In the genomic region with DNA sequence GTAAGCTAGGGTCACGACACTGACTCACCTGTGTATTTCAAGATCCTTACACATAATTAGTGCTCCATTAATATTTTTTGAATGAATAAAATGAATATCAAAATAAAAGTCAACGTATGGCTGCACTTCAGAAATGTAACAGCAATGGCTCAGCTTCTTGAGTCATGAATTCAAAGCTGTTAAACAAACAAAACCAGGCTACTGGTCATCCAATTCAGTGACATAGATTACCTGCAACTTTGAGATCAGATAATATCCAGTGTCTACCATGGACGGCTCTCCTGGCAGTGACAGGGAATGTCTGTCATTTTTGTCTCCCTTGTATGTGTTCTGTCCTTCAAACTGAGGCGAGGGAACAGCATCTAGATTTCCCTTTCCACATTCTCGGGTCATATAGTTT, we compare ENCODE assay signal across 16 cellular contexts.
DNase-seq lines count a peak whose midpoint lies in the region; ATAC-seq and TF ChIP-seq lines count a peak whose summit lies in the region.
"Had no signal": no experiment of that assay in that cellular context is flagged by ENCODE, and none has a peak within 500 bp of the region (broad histone marks: within the 10 kb centered on the region; RNA-seq: fewer than 3 reads in every experiment).

No MANE protein-coding gene starts in this region.

- peaks cover 43% of the 10 kb centered on the region for H3K4me1 Mint-ChIP-seq in dendritic cell treated with granulocyte-macrophage colony-stimulating factor and Interleukin-4, amounts not matched to agents 40 ng/mL and 50 ng/mL, for 4 days (ENCODE audit: low read depth)

- no peak overlapping the region for H3K4me2 ChIP-seq in PC-3 (ENCODE audit: low read length)

- no peaks in the 10 kb centered on the region for H4K20me1 ChIP-seq in PC-3 (ENCODE audit: low read length)

- no peaks in the 10 kb centered on the region for H3K36me3 ChIP-seq in PC-3 (ENCODE audit: low read depth, low read length)

- CTCF ChIA-PET in PC-3 (lab: Charles Lee) = no interaction called here

- no peaks in the 10 kb centered on the region for H3K9me3 Mint-ChIP-seq in dendritic cell treated with granulocyte-macrophage colony-stimulating factor and Interleukin-4, amounts not matched to agents 40 ng/mL and 50 ng/mL, for 4 days

- H3K27ac ChIP-seq in PC-3 (ENCODE audit: low read length) = no peak overlapping the region

- no peak overlapping the region for H3K4me3 ChIP-seq in PC-3 (ENCODE audit: low read length)

- H3K27me3 ChIP-seq in PC-3 (ENCODE audit: low read length) = no peaks in the 10 kb centered on the region

- no peak overlapping the region for H3K9ac ChIP-seq in PC-3 (ENCODE audit: low read length)

- no peak for TF ChIP-seq CTCF in PC-3 (conservative IDR thresholded peaks at IDR 0.05; ENCODE audit: low read depth, low read length)

- H3K36me3 Mint-ChIP-seq in dendritic cell treated with granulocyte-macrophage colony-stimulating factor and Interleukin-4, amounts not matched to agents 40 ng/mL and 50 ng/mL, for 4 days (ENCODE audit: low read depth) = no peaks in the 10 kb centered on the region

- no peaks in the 10 kb centered on the region for H3K9me2 ChIP-seq in PC-3 (replicated peaks; ENCODE audit: low read length)

- no peaks in the 10 kb centered on the region for H3K4me1 ChIP-seq in PC-3 (ENCODE audit: insufficient read depth, low read length)

- H3K27me3 Mint-ChIP-seq in dendritic cell treated with granulocyte-macrophage colony-stimulating factor and Interleukin-4, amounts not matched to agents 40 ng/mL and 50 ng/mL, for 4 days = peaks cover 1% of the 10 kb centered on the region
- H3K27me3 Mint-ChIP-seq: CD4-positive, alpha-beta memory T cell had no signal

- H3K27ac Mint-ChIP-seq in dendritic cell treated with granulocyte-macrophage colony-stimulating factor and Interleukin-4, amounts not matched to agents 40 ng/mL and 50 ng/mL, for 4 days = peak overlapping the region; percentile 84

- H3K79me2 ChIP-seq in PC-3 (ENCODE audit: low read length) = no peaks in the 10 kb centered on the region

- POLR2A ChIA-PET in PC-3 (lab: Charles Lee; ENCODE audit: unreplicated experiment) = no interaction called here

- BruUV-seq in PC-3 (replicated peaks; lab: Mats Ljungman, UMichigan) = no TSS peak

- ATAC-seq in PC-3 (peak; percentile 62), HG03439 (IDR thresholded peaks at IDR 0.05; ENCODE audit: unreplicated experiment) (no peak), HG02840 (IDR thresholded peaks at IDR 0.05; ENCODE audit: low FRiP score, unreplicated experiment) (no peak)

- H3K4me3 Mint-ChIP-seq in dendritic cell treated with granulocyte-macrophage colony-stimulating factor and Interleukin-4, amounts not matched to agents 40 ng/mL and 50 ng/mL, for 4 days = no peak overlapping the region
- H3K4me3 Mint-ChIP-seq: CD4-positive, alpha-beta memory T cell had no signal

- H3K9me3 ChIP-seq in PC-3 (ENCODE audit: low read length) = no peaks in the 10 kb centered on the region

- H2AFZ ChIP-seq in PC-3 (ENCODE audit: low read length) = no peak overlapping the region

- no peaks in the 10 kb centered on the region for H3F3A ChIP-seq in PC-3 (ENCODE audit: low read length, unreplicated experiment)

- intact Hi-C loops in PC-3 (cut with micrococcal nuclease) = no loop called here
- intact Hi-C loops in dendritic cell treated with granulocyte-macrophage colony-stimulating factor and Interleukin-4, amounts not matched to agents 40 ng/mL and 50 ng/mL, for 4 days (cut with micrococcal nuclease) = no loop called here

- DNase-seq in PC-3 = peak; percentile 54
- DNase-seq in kidney tubule cell (ENCODE audit: low spot score) = peak; percentile 43
- DNase-seq in mesenteric fat pad (ENCODE audit: low spot score) = no peak
- no peak for DNase-seq in NCI-H1092 treated with DMSO at 0.1 percent for 48 hours (lab: John Stamatoyannopoulos, UW)
- DNase-seq: C1 segment of cervical spinal cord; Calu3; CD4-positive, alpha-beta memory T cell; COR-L47; DMS53; DMS79 treated with DMSO at 0.1 percent for 48 hours; GF-D8; H7; HCEC 1CT had no signal

Comparison
In these comparisons a context has a peak if more than half of its experiments do, and no peak if none do; other contexts are left out.
1. DNase-seq: peak in PC-3 (single experiment) and kidney tubule cell (single experiment); none in mesenteric fat pad (single experiment) and NCI-H1092 treated with DMSO at 0.1 percent for 48 hours (single experiment).